Comparison of ENCODE assay signal across 8 cellular contexts in the genomic region with DNA sequence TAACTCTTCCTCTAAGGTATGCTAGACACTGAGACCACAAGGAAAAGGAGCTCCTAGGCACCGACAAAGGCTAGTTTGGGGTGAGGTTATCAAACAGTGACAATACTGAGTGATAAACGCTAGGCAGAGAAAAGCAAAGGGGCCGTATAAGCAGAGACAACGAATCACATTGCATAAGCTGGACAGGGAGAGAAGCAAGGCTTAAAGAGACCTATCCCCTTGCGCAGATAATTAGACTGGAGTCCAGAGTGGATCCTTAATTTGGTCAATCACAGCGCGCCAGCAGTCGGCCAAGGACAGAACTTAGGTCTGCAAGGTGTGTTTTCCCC. TPM values are rescaled to one million over a fixed set of nuclear protein-coding genes. Genes with fewer than 3 reads are reported as not detected.
A peak's percentile ranks its signal among the peaks of the same experiment; 100 is the strongest.
DNase-seq lines count a peak whose midpoint lies in the region; ATAC-seq and TF ChIP-seq lines count a peak whose summit lies in the region.

No MANE protein-coding gene starts in this region.

- H3K27ac ChIP-seq in C4-2B (peak overlapping the region; percentile 81), left lung (peak overlapping the region; percentile 88 to 93), thoracic aorta (peak overlapping the region; percentile 92)

- in situ Hi-C loops in astrocyte of the spinal cord (cut with HindIII; ENCODE audit: low sequenced_read_pairs) = loop anchor here (25.0 kb wide), 1 partner anchor 161 kb away; a partner anchor contains a TSS

- H3K27me3 ChIP-seq in left lung (no peaks in the 10 kb centered on the region), thoracic aorta (replicated peaks; ENCODE audit: insufficient read depth) (no peaks in the 10 kb centered on the region)

- peaks cover 0 to 30% of the 10 kb centered on the region in 2 donors for H3K36me3 ChIP-seq in left lung
- peaks cover 20% of the 10 kb centered on the region for H3K36me3 ChIP-seq in thoracic aorta

- H3K4me1 ChIP-seq in left lung (peaks cover 5 to 41% of the 10 kb centered on the region in 2 donors), thoracic aorta (ENCODE audit: control insufficient read depth in 1 of 2, low read depth in 2 of 2) (peaks cover 10 to 24% of the 10 kb centered on the region in 2 donors)

- TF ChIP-seq CTCF in C4-2B (conservative IDR thresholded peaks at IDR 0.05) (no peak), astrocyte of the spinal cord (IDR thresholded peaks at IDR 0.05; ENCODE audit: low read depth, low read length) (no peak), left lung (IDR thresholded peaks at IDR 0.05) (no peak), thoracic aorta (IDR thresholded peaks at IDR 0.05) (no peak)

- H3K9me3 ChIP-seq in left lung = no peaks in the 10 kb centered on the region
- H3K9me3 ChIP-seq in thoracic aorta = no peaks in the 10 kb centered on the region

- intact Hi-C loops in left lung (cut with DNase I) = no loop called here

- H3K4me3 ChIP-seq in astrocyte of the spinal cord (ENCODE audit: low read depth, low read length) (peak overlapping the region; percentile 78), left lung (peak overlapping the region; percentile 65 to 74), thoracic aorta (peak overlapping the region; percentile 84)

- peak; percentile 14 for ATAC-seq in HG03135 (IDR thresholded peaks at IDR 0.05; ENCODE audit: unreplicated experiment)
- peak; percentile 5 for ATAC-seq in left lung
- peak; percentile 2 for ATAC-seq in thoracic aorta (ENCODE audit: insufficient number of reproducible peaks, low FRiP score, low read depth)
- no peak for ATAC-seq in HG02642 (IDR thresholded peaks at IDR 0.05; ENCODE audit: poor library complexity, unreplicated experiment)

- DNase-seq in astrocyte of the spinal cord (ENCODE audit: low read depth, low spot score) (no peak), left lung (no peak), thoracic aorta (ENCODE audit: low spot score) (no peak), NCI-H2107 treated with DMSO at 0.1 percent for 48 hours (lab: John Stamatoyannopoulos, UW; ENCODE audit: unreplicated experiment) (no peak), SIG-M5 treated with dmso at 0.1 percent for 504 hours (lab: John Stamatoyannopoulos, UW; ENCODE audit: unreplicated experiment) (no peak)

RNA-seq across cellular contexts. Expression of a gene that starts 0.5 kb away (rescaled TPM):
- total RNA-seq in left lung (10 to 100 TPM; 17.3 to 19.0 TPM), thoracic aorta (10 to 100 TPM; 14.9 to 19.0 TPM)

RNA-seq across cellular contexts. Expression of a gene that starts 50.9 kb away (rescaled TPM):
- total RNA-seq in left lung (100 to 1,000 TPM; 132 to 134 TPM), thoracic aorta (100 to 1,000 TPM in 1 of 2 donors, 10 to 100 TPM in 1; 60.5 to 112 TPM)
